1 cellular context compared by ENCODE assay signal in genomic region chr12:76763746-76764675, GRCh38.
TF ChIP-seq lines count a peak whose summit lies in the region.

A gene with protein sequence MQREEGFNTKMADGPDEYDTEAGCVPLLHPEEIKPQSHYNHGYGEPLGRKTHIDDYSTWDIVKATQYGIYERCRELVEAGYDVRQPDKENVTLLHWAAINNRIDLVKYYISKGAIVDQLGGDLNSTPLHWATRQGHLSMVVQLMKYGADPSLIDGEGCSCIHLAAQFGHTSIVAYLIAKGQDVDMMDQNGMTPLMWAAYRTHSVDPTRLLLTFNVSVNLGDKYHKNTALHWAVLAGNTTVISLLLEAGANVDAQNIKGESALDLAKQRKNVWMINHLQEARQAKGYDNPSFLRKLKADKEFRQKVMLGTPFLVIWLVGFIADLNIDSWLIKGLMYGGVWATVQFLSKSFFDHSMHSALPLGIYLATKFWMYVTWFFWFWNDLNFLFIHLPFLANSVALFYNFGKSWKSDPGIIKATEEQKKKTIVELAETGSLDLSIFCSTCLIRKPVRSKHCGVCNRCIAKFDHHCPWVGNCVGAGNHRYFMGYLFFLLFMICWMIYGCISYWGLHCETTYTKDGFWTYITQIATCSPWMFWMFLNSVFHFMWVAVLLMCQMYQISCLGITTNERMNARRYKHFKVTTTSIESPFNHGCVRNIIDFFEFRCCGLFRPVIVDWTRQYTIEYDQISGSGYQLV (plus strand): TSS chr12:76764115. CDS start chr12:76764237, 122 bp downstream.

TF ChIP-seq in K562, 482 proteins besides CTCF, POLR2A, EP300 and RAD21 (continued from another document and continues in another):
- TF ChIP-seq, protein P1, sequence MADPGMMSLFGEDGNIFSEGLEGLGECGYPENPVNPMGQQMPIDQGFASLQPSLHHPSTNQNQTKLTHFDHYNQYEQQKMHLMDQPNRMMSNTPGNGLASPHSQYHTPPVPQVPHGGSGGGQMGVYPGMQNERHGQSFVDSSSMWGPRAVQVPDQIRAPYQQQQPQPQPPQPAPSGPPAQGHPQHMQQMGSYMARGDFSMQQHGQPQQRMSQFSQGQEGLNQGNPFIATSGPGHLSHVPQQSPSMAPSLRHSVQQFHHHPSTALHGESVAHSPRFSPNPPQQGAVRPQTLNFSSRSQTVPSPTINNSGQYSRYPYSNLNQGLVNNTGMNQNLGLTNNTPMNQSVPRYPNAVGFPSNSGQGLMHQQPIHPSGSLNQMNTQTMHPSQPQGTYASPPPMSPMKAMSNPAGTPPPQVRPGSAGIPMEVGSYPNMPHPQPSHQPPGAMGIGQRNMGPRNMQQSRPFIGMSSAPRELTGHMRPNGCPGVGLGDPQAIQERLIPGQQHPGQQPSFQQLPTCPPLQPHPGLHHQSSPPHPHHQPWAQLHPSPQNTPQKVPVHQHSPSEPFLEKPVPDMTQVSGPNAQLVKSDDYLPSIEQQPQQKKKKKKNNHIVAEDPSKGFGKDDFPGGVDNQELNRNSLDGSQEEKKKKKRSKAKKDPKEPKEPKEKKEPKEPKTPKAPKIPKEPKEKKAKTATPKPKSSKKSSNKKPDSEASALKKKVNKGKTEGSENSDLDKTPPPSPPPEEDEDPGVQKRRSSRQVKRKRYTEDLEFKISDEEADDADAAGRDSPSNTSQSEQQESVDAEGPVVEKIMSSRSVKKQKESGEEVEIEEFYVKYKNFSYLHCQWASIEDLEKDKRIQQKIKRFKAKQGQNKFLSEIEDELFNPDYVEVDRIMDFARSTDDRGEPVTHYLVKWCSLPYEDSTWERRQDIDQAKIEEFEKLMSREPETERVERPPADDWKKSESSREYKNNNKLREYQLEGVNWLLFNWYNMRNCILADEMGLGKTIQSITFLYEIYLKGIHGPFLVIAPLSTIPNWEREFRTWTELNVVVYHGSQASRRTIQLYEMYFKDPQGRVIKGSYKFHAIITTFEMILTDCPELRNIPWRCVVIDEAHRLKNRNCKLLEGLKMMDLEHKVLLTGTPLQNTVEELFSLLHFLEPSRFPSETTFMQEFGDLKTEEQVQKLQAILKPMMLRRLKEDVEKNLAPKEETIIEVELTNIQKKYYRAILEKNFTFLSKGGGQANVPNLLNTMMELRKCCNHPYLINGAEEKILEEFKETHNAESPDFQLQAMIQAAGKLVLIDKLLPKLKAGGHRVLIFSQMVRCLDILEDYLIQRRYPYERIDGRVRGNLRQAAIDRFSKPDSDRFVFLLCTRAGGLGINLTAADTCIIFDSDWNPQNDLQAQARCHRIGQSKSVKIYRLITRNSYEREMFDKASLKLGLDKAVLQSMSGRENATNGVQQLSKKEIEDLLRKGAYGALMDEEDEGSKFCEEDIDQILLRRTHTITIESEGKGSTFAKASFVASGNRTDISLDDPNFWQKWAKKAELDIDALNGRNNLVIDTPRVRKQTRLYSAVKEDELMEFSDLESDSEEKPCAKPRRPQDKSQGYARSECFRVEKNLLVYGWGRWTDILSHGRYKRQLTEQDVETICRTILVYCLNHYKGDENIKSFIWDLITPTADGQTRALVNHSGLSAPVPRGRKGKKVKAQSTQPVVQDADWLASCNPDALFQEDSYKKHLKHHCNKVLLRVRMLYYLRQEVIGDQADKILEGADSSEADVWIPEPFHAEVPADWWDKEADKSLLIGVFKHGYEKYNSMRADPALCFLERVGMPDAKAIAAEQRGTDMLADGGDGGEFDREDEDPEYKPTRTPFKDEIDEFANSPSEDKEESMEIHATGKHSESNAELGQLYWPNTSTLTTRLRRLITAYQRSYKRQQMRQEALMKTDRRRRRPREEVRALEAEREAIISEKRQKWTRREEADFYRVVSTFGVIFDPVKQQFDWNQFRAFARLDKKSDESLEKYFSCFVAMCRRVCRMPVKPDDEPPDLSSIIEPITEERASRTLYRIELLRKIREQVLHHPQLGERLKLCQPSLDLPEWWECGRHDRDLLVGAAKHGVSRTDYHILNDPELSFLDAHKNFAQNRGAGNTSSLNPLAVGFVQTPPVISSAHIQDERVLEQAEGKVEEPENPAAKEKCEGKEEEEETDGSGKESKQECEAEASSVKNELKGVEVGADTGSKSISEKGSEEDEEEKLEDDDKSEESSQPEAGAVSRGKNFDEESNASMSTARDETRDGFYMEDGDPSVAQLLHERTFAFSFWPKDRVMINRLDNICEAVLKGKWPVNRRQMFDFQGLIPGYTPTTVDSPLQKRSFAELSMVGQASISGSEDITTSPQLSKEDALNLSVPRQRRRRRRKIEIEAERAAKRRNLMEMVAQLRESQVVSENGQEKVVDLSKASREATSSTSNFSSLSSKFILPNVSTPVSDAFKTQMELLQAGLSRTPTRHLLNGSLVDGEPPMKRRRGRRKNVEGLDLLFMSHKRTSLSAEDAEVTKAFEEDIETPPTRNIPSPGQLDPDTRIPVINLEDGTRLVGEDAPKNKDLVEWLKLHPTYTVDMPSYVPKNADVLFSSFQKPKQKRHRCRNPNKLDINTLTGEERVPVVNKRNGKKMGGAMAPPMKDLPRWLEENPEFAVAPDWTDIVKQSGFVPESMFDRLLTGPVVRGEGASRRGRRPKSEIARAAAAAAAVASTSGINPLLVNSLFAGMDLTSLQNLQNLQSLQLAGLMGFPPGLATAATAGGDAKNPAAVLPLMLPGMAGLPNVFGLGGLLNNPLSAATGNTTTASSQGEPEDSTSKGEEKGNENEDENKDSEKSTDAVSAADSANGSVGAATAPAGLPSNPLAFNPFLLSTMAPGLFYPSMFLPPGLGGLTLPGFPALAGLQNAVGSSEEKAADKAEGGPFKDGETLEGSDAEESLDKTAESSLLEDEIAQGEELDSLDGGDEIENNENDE (IDR thresholded peaks at IDR 0.05; ENCODE audit: low read depth, low read length), result no peak
- no peak for TF ChIP-seq PTRF (tag; IDR thresholded peaks at IDR 0.05)
- peak; percentile 98 for TF ChIP-seq RBBP5 (IDR thresholded peaks at IDR 0.05; ENCODE audit: borderline replicate concordance, insufficient read depth, low read length, poor library complexity, severe bottlenecking)
- peak; percentile 8; the same call in 1 of the 2 replicates for TF ChIP-seq RB1 (IDR thresholded peaks at IDR 0.05; ENCODE audit: low read depth)
- TF ChIP-seq CBFB (CRISPR knock-in tag; IDR thresholded peaks at IDR 0.05), result no peak
- no peak for TF ChIP-seq ZNF174 (CRISPR knock-in tag; IDR thresholded peaks at IDR 0.05)
- no peak for TF ChIP-seq YBX1 (IDR thresholded peaks at IDR 0.05)
- TF ChIP-seq, protein P2, sequence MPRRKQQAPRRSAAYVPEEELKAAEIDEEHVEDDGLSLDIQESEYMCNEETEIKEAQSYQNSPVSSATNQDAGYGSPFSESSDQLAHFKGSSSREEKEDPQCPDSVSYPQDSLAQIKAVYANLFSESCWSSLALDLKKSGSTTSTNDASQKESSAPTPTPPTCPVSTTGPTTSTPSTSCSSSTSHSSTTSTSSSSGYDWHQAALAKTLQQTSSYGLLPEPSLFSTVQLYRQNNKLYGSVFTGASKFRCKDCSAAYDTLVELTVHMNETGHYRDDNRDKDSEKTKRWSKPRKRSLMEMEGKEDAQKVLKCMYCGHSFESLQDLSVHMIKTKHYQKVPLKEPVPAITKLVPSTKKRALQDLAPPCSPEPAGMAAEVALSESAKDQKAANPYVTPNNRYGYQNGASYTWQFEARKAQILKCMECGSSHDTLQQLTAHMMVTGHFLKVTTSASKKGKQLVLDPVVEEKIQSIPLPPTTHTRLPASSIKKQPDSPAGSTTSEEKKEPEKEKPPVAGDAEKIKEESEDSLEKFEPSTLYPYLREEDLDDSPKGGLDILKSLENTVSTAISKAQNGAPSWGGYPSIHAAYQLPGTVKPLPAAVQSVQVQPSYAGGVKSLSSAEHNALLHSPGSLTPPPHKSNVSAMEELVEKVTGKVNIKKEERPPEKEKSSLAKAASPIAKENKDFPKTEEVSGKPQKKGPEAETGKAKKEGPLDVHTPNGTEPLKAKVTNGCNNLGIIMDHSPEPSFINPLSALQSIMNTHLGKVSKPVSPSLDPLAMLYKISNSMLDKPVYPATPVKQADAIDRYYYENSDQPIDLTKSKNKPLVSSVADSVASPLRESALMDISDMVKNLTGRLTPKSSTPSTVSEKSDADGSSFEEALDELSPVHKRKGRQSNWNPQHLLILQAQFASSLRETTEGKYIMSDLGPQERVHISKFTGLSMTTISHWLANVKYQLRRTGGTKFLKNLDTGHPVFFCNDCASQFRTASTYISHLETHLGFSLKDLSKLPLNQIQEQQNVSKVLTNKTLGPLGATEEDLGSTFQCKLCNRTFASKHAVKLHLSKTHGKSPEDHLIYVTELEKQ (CRISPR knock-in tag; IDR thresholded peaks at IDR 0.05), result no peak
- TF ChIP-seq KAT2B (IDR thresholded peaks at IDR 0.05; ENCODE audit: low read depth, low read length), result no peak
- no peak for TF ChIP-seq HLTF (IDR thresholded peaks at IDR 0.05)
- no peak for TF ChIP-seq ZNF282 (CRISPR knock-in tag; IDR thresholded peaks at IDR 0.05)
- TF ChIP-seq RNF2 (IDR thresholded peaks at IDR 0.05), result no peak
- TF ChIP-seq NFXL1 (CRISPR knock-in tag; IDR thresholded peaks at IDR 0.05), result no peak
- no peak for TF ChIP-seq DNMT1 (IDR thresholded peaks at IDR 0.05)
- no peak for TF ChIP-seq BRD4 (IDR thresholded peaks at IDR 0.05)
- peak; percentile 96 for TF ChIP-seq GTF2E2 (tag; IDR thresholded peaks at IDR 0.05)
- TF ChIP-seq CEBPG (CRISPR knock-in tag; IDR thresholded peaks at IDR 0.05), result no peak
- no peak for TF ChIP-seq CEBPG (tag; conservative IDR thresholded peaks at IDR 0.05 in 1 of 2, IDR thresholded peaks at IDR 0.05 in 1 of 2)
- TF ChIP-seq XRCC5 (IDR thresholded peaks at IDR 0.05; ENCODE audit: low read depth, low read length), result no peak
- peak; percentile 94 for TF ChIP-seq EGR1 (conservative IDR thresholded peaks at IDR 0.05)
- peak; percentile 61 for TF ChIP-seq TOE1 (IDR thresholded peaks at IDR 0.05; ENCODE audit: borderline replicate concordance)
- no peak for TF ChIP-seq TOE1 (CRISPR knock-in tag; IDR thresholded peaks at IDR 0.05; ENCODE audit: borderline replicate concordance, low read depth)
- no peak; the same call in none of the 2 replicates for TF ChIP-seq CBX1 (IDR thresholded peaks at IDR 0.05; ENCODE audit: low read depth)
- no peak for TF ChIP-seq FIP1L1 (IDR thresholded peaks at IDR 0.05; ENCODE audit: low read depth, low read length, poor library complexity, severe bottlenecking)
- TF ChIP-seq ELF1 (tag; IDR thresholded peaks at IDR 0.05), result no peak
- TF ChIP-seq RREB1 (CRISPR knock-in tag; IDR thresholded peaks at IDR 0.05), result peak; percentile 71
- TF ChIP-seq ZNF551 (CRISPR knock-in tag; IDR thresholded peaks at IDR 0.05), result no peak
- TF ChIP-seq SNIP1 (IDR thresholded peaks at IDR 0.05; ENCODE audit: low read depth), result no peak
- TF ChIP-seq, protein P3, sequence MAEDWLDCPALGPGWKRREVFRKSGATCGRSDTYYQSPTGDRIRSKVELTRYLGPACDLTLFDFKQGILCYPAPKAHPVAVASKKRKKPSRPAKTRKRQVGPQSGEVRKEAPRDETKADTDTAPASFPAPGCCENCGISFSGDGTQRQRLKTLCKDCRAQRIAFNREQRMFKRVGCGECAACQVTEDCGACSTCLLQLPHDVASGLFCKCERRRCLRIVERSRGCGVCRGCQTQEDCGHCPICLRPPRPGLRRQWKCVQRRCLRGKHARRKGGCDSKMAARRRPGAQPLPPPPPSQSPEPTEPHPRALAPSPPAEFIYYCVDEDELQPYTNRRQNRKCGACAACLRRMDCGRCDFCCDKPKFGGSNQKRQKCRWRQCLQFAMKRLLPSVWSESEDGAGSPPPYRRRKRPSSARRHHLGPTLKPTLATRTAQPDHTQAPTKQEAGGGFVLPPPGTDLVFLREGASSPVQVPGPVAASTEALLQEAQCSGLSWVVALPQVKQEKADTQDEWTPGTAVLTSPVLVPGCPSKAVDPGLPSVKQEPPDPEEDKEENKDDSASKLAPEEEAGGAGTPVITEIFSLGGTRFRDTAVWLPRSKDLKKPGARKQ (CRISPR knock-in tag; IDR thresholded peaks at IDR 0.05), result no peak
- TF ChIP-seq ZNF77 (CRISPR knock-in tag; IDR thresholded peaks at IDR 0.05), result no peak
- peak; percentile 85 for TF ChIP-seq POLR2H (tag; IDR thresholded peaks at IDR 0.05; ENCODE audit: low read depth)
- no peak for TF ChIP-seq ETV5 (CRISPR knock-in tag; IDR thresholded peaks at IDR 0.05; ENCODE audit: low read depth)
- 0 out of 2 replicates have a peak, but pooled peaks have one; percentile 8 for TF ChIP-seq MXI1 (IDR thresholded peaks at IDR 0.05; ENCODE audit: low read depth, low read length)
- TF ChIP-seq NR1H2 (CRISPR knock-in tag; IDR thresholded peaks at IDR 0.05), result no peak
- TF ChIP-seq MCM7 (IDR thresholded peaks at IDR 0.05), result no peak
- TF ChIP-seq RCOR1 (IDR thresholded peaks at IDR 0.05; ENCODE audit: borderline replicate concordance in 1 of 2, low read depth in 2 of 2, low read length in 2 of 2), result peak in 1 of 2 experiments; percentile 56; a peak in 1 of 4 replicates
- peak; percentile 39; the same call in 1 of the 2 replicates for TF ChIP-seq CTBP1 (IDR thresholded peaks at IDR 0.05; ENCODE audit: borderline replicate concordance)
